In genomic region chr9:32589083-32589713, GRCh38 we compare ENCODE assay signal across 8 cellular contexts. TPM values are rescaled to one million over a fixed set of nuclear protein-coding genes. Genes with fewer than 3 reads are reported as not detected.
A peak's percentile ranks its signal among the peaks of the same experiment; 100 is the strongest.
DNase-seq lines count a peak whose midpoint lies in the region; ATAC-seq and TF ChIP-seq lines count a peak whose summit lies in the region.

No MANE protein-coding gene starts in this region.

- ATAC-seq in GM21423 (IDR thresholded peaks at IDR 0.05; ENCODE audit: unreplicated experiment) = peak; percentile 65
- ATAC-seq in activated CD8-positive, alpha-beta T cell treated with anti-CD3 and anti-CD28 coated beads for 36 hours = peak; percentile 47
- ATAC-seq in HG02884 (IDR thresholded peaks at IDR 0.05; ENCODE audit: unreplicated experiment) = no peak

- no peaks in the 10 kb centered on the region for H3K4me1 Mint-ChIP-seq in activated CD8-positive, alpha-beta T cell treated with anti-CD3 and anti-CD28 coated beads for 36 hours (ENCODE audit: low read depth)

- POLR2A ChIA-PET in activated CD8-positive, alpha-beta T cell treated with anti-CD3 and anti-CD28 coated beads for 36 hours (lab: Charles Lee) = no interaction called here

- H3K9me3 Mint-ChIP-seq in activated CD8-positive, alpha-beta T cell treated with anti-CD3 and anti-CD28 coated beads for 36 hours = no peaks in the 10 kb centered on the region

- H3K27me3 Mint-ChIP-seq in activated CD8-positive, alpha-beta T cell treated with anti-CD3 and anti-CD28 coated beads for 36 hours = peaks cover 19% of the 10 kb centered on the region

- H3K27ac Mint-ChIP-seq in activated CD8-positive, alpha-beta T cell treated with anti-CD3 and anti-CD28 coated beads for 36 hours = no peak overlapping the region

- H3K36me3 Mint-ChIP-seq in activated CD8-positive, alpha-beta T cell treated with anti-CD3 and anti-CD28 coated beads for 36 hours (ENCODE audit: low read depth) = no peaks in the 10 kb centered on the region

- no peak overlapping the region for H3K4me3 Mint-ChIP-seq in activated CD8-positive, alpha-beta T cell treated with anti-CD3 and anti-CD28 coated beads for 36 hours

- DNase-seq in DMS 273 treated with DMSO at 0.1 percent for 48 hours (lab: John Stamatoyannopoulos, UW) (peak; percentile 5), NAMALWA (ENCODE audit: low spot score) (peak; percentile 64), iris pigment epithelial cell (ENCODE audit: low read depth) (peak; percentile 65)
- DNase-seq in activated CD8-positive, alpha-beta T cell treated with anti-CD3 and anti-CD28 coated beads for 36 hours = no peak
- no peak for DNase-seq in effector CD4-positive, alpha-beta T cell
- no peak for DNase-seq in activated CD4-positive, CD25-positive, alpha-beta regulatory T cell treated with anti-CD3 and anti-CD28 coated beads, Interleukin-2, amount 50 U/mL, for 72 hours

- CTCF ChIA-PET in activated CD8-positive, alpha-beta T cell treated with anti-CD3 and anti-CD28 coated beads for 36 hours (lab: Charles Lee) = interaction anchor here (1.0 to 6.5 kb wide), 9 partner anchors 8 to 379 kb away, joined by 3 to 50 read pairs (median 9); partner anchors contain the start of gene NDUFB6

- intact Hi-C loops in activated CD8-positive, alpha-beta T cell treated with anti-CD3 and anti-CD28 coated beads for 36 hours (cut with micrococcal nuclease) = no loop called here

- TF ChIP-seq CTCF in activated CD8-positive, alpha-beta T cell treated with anti-CD3 and anti-CD28 coated beads for 36 hours (IDR thresholded peaks at IDR 0.05) = no peak

RNA-seq across cellular contexts. Expression of gene NDUFB6, which starts 16.2 kb away (rescaled TPM):
- 10 to 100 TPM; 61.4 to 63.4 TPM for total RNA-seq in activated CD8-positive, alpha-beta T cell treated with anti-CD3 and anti-CD28 coated beads for 36 hours

RNA-seq across cellular contexts. Expression of gene TOPORS, which starts 36.8 kb away (rescaled TPM):
- total RNA-seq in activated CD8-positive, alpha-beta T cell treated with anti-CD3 and anti-CD28 coated beads for 36 hours = 10 to 100 TPM; 13.3 to 14.2 TPM

RNA-seq across cellular contexts. Expression of gene SMIM27, which starts 37.1 kb away (rescaled TPM):
- total RNA-seq in activated CD8-positive, alpha-beta T cell treated with anti-CD3 and anti-CD28 coated beads for 36 hours = 10 to 100 TPM; 28.0 to 30.9 TPM

RNA-seq across cellular contexts. Expression of gene TAF1L, which starts 46.3 kb away (rescaled TPM):
- not detected for total RNA-seq in activated CD8-positive, alpha-beta T cell treated with anti-CD3 and anti-CD28 coated beads for 36 hours

Comparison
In these comparisons a context has a peak if more than half of its experiments do, and no peak if none do; other contexts are left out.
1. DNase-seq: peak in DMS 273 treated with DMSO at 0.1 percent for 48 hours (single experiment), NAMALWA (single experiment) and iris pigment epithelial cell (single experiment); none in activated CD8-positive, alpha-beta T cell treated with anti-CD3 and anti-CD28 coated beads for 36 hours (single experiment), effector CD4-positive, alpha-beta T cell (single experiment) and activated CD4-positive, CD25-positive, alpha-beta regulatory T cell treated with anti-CD3 and anti-CD28 coated beads, Interleukin-2, amount 50 U/mL, for 72 hours (single experiment).